28 cellular contexts compared by ENCODE assay signal in the genomic region with DNA sequence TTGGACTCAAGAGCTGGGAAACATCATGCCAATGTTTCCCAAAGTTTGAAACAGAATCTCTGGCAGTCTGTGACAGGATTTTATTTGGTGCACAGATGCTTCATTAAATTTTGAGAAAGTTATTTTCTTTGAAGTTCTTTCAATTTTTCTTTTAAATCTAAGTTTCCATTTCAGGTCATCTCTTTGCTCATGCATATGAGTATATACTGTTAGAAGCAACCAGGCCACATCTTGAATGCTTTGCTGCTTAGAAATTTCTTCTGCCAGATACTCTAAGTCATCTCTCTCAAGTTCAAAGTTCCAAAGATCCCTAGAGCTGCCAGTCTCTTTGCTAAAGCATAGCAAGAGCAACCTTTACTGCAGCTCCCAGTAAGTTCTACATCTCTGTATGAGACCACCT.
"Had no signal": no experiment of that assay in that cellular context is flagged by ENCODE, and none has a peak within 500 bp of the region (broad histone marks: within the 10 kb centered on the region; RNA-seq: fewer than 3 reads in every experiment).

No MANE protein-coding gene starts in this region.

- H3K4me1 ChIP-seq: colonic mucosa, foreskin keratinocyte had no signal

- FAIRE-seq: colon, endometrium, endothelial cell of umbilical vein, frontal cortex had no signal

- H3K36me3 ChIP-seq: colonic mucosa, esophagus muscularis mucosa, esophagus squamous epithelium, gastrocnemius medialis, gastroesophageal sphincter, heart left ventricle, heart right ventricle had no signal

- DNase-seq: colonic mucosa; cortex of kidney; dermis blood vessel endothelial cell; dorsolateral prefrontal cortex; effector CD4-positive, alpha-beta T cell; effector CD8-positive, alpha-beta T cell; effector memory CD4-positive, alpha-beta T cell; effector memory CD8-positive, alpha-beta T cell; endodermal cell; erythroblast; esophagus squamous epithelium; foreskin fibroblast; foreskin keratinocyte; foreskin melanocyte; gastrocnemius medialis; glutamatergic neuron; head of caudate nucleus; heart left ventricle; heart right ventricle had no signal

- H3K27me3 ChIP-seq: colonic mucosa, esophagus muscularis mucosa, gastrocnemius medialis, heart left ventricle had no signal

- H3K27ac ChIP-seq: colonic mucosa, coronary artery, dorsolateral prefrontal cortex, epithelial cell of prostate, esophagus muscularis mucosa, esophagus squamous epithelium, foreskin keratinocyte, gastrocnemius medialis, gastroesophageal sphincter, heart left ventricle, heart right ventricle had no signal

- H3K9me3 ChIP-seq: colonic mucosa, gastrocnemius medialis had no signal

- H3K4me3 ChIP-seq: colonic mucosa, coronary artery, dorsolateral prefrontal cortex, esophagus muscularis mucosa, esophagus squamous epithelium, gastrocnemius medialis, gastroesophageal sphincter, heart left ventricle, heart right ventricle had no signal

- ATAC-seq: effector memory CD8-positive, alpha-beta T cell; esophagus mucosa; foreskin keratinocyte; gastrocnemius medialis; gastroesophageal sphincter; heart left ventricle; heart right ventricle had no signal
